ENCODE assay signal across 14 cellular contexts in genomic region chrX:115642304-115642703, GRCh38.
DNase-seq lines count a peak whose midpoint lies in the region; ATAC-seq, FAIRE-seq and TF ChIP-seq lines count a peak whose summit lies in the region.
"Had no signal": no experiment of that assay in that cellular context is flagged by ENCODE, and none has a peak within 500 bp of the region (broad histone marks: within the 10 kb centered on the region; RNA-seq: fewer than 3 reads in every experiment).

No MANE protein-coding gene starts in this region.

- TF ChIP-seq POLR2A in A549 (IDR thresholded peaks at IDR 0.05; ENCODE audit: low read length), result no peak

- H3K27ac ChIP-seq in A549 (peak overlapping the region; percentile 24 to 70; a peak in 1 of 6 replicates), HUES64 (ENCODE audit: low read depth, low read length) (peak overlapping the region; percentile 64; the same call in 1 of the 2 replicates)

- WGBS in A549 (ENCODE audit: missing lambda C conversion rate), result 92% methylated on average over 2 of the region's 2 CpGs
- 82% methylated on average over 2 of the region's 2 CpGs for WGBS in HUES64

- FAIRE-seq in A549 (lab: Jason Lieb, UNC), result no peak

- no peaks in the 10 kb centered on the region for H3K9me3 Mint-ChIP-seq in mesothelial cell of epicardium
- no peaks in the 10 kb centered on the region for H3K9me3 Mint-ChIP-seq in activated CD8-positive, alpha-beta T cell treated with anti-CD3 and anti-CD28 coated beads, Interleukin-2, amount 10 ng/mL, durations not matched to agents 7 days and 5 days (ENCODE audit: insufficient read depth)
- H3K9me3 Mint-ChIP-seq: activated B cell treated with CpG ODN at 0.5 μM for 24 hours; activated naive CD8-positive, alpha-beta T cell treated with anti-CD3 and anti-CD28 coated beads, Interleukin-2, amount 50 U/mL, for 24 hours had no signal

- peaks cover 5% of the 10 kb centered on the region; the same call in 2 of the 3 replicates for H3K4me1 ChIP-seq in A549
- peaks cover 17% of the 10 kb centered on the region for H3K4me1 ChIP-seq in HUES64 (ENCODE audit: insufficient read depth, low read length)

- H3K9me3 ChIP-seq in A549 (no peaks in the 10 kb centered on the region), HUES64 (ENCODE audit: insufficient read depth, low read depth, low read length) (no peaks in the 10 kb centered on the region)

- H3K9ac ChIP-seq in HUES64 (ENCODE audit: low read depth, low read length), result no peak overlapping the region

- POLR2A ChIA-PET in A549 (lab: Yijun Ruan, JAX), result no interaction called here
- POLR2A ChIA-PET in activated CD8-positive, alpha-beta T cell treated with anti-CD3 and anti-CD28 coated beads, Interleukin-2, amount 10 ng/mL, durations not matched to agents 7 days and 5 days (lab: Charles Lee), result no interaction called here

- H3K36me3 ChIP-seq in HUES64 (ENCODE audit: insufficient read depth, low read length), result peaks cover 66% of the 10 kb centered on the region

- CTCF ChIA-PET in A549 (lab: Yijun Ruan, JAX), result interaction anchor here (0.7 to 3.9 kb wide), 24 partner anchors 9 to 320 kb away, joined by 3 to 35 read pairs (median 4); no protein-coding TSS in a partner anchor
- CTCF ChIA-PET in activated CD8-positive, alpha-beta T cell treated with anti-CD3 and anti-CD28 coated beads, Interleukin-2, amount 10 ng/mL, durations not matched to agents 7 days and 5 days (lab: Charles Lee), result interaction anchor here (0.7 to 2.2 kb wide), 5 partner anchors 13 to 312 kb away, joined by 3 to 16 read pairs (median 3); no protein-coding TSS in a partner anchor

- peak overlapping the region; percentile 91 for H3K27ac Mint-ChIP-seq in mesothelial cell of epicardium
- H3K27ac Mint-ChIP-seq in activated CD8-positive, alpha-beta T cell treated with anti-CD3 and anti-CD28 coated beads, Interleukin-2, amount 10 ng/mL, durations not matched to agents 7 days and 5 days, result no peak overlapping the region
- H3K27ac Mint-ChIP-seq: activated B cell treated with CpG ODN at 0.5 μM for 24 hours; activated naive CD8-positive, alpha-beta T cell treated with anti-CD3 and anti-CD28 coated beads, Interleukin-2, amount 50 U/mL, for 24 hours had no signal

- H3K4me3 ChIP-seq in A549, result no peak overlapping the region
- no peak overlapping the region for H3K4me3 ChIP-seq in HUES64 (ENCODE audit: low read length)

- H3K4me2 ChIP-seq in A549, result peak overlapping the region; percentile 24; the same call in 1 of the 3 replicates

- no peak for TF ChIP-seq CTCF in A549 (IDR thresholded peaks at IDR 0.05)
- no peak for TF ChIP-seq CTCF in mesothelial cell of epicardium (IDR thresholded peaks at IDR 0.05; ENCODE audit: unreplicated experiment)

- ATAC-seq in A549, result peak; percentile 34 to 54; a peak in 4 of 6 replicates
- no peak for ATAC-seq in activated CD8-positive, alpha-beta T cell treated with anti-CD3 and anti-CD28 coated beads, Interleukin-2, amount 10 ng/mL, durations not matched to agents 7 days and 5 days
- ATAC-seq: activated naive CD8-positive, alpha-beta T cell treated with anti-CD3 and anti-CD28 coated beads, Interleukin-2, amount 50 U/mL, for 24 hours had no signal

- H3K36me3 Mint-ChIP-seq in mesothelial cell of epicardium, result peaks cover 46% of the 10 kb centered on the region
- H3K36me3 Mint-ChIP-seq in activated CD8-positive, alpha-beta T cell treated with anti-CD3 and anti-CD28 coated beads, Interleukin-2, amount 10 ng/mL, durations not matched to agents 7 days and 5 days (ENCODE audit: low read depth), result no peaks in the 10 kb centered on the region

- DNase-seq in A549 (ENCODE audit: low read depth in 1 of 2, low spot score in 1 of 2) (peak in 1 of 2 experiments; percentile 5), cerebellar cortex (ENCODE audit: low spot score) (peak; percentile 4), mesothelial cell of epicardium (ENCODE audit: low spot score in 2 of 2, unreplicated experiment in 2 of 2) (no peak), COLO668 (lab: John Stamatoyannopoulos, UW; ENCODE audit: unreplicated experiment) (no peak), NCI-H2196 treated with DMSO at 0.1 percent for 48 hours (lab: John Stamatoyannopoulos, UW; ENCODE audit: unreplicated experiment) (no peak), DMS 273 (lab: John Stamatoyannopoulos, UW; ENCODE audit: unreplicated experiment) (no peak)
- DNase-seq in activated CD8-positive, alpha-beta T cell treated with anti-CD3 and anti-CD28 coated beads, Interleukin-2, amount 10 ng/mL, durations not matched to agents 7 days and 5 days, result no peak
- DNase-seq: activated B cell treated with CpG ODN at 0.5 μM for 24 hours, H7, NCI-H1105, occipital lobe, SHP77 treated with DMSO at 0.1 percent for 48 hours had no signal

- no peaks in the 10 kb centered on the region for H3K27me3 ChIP-seq in HUES64 (ENCODE audit: insufficient read depth, low read length)

- no peak for TF ChIP-seq EP300 in A549 (IDR thresholded peaks at IDR 0.05)

- no peak overlapping the region for H3K4me3 Mint-ChIP-seq in mesothelial cell of epicardium
- no peak overlapping the region for H3K4me3 Mint-ChIP-seq in activated CD8-positive, alpha-beta T cell treated with anti-CD3 and anti-CD28 coated beads, Interleukin-2, amount 10 ng/mL, durations not matched to agents 7 days and 5 days
- H3K4me3 Mint-ChIP-seq: activated B cell treated with CpG ODN at 0.5 μM for 24 hours; activated naive CD8-positive, alpha-beta T cell treated with anti-CD3 and anti-CD28 coated beads, Interleukin-2, amount 50 U/mL, for 24 hours had no signal

- H3K4me1 Mint-ChIP-seq in mesothelial cell of epicardium, result peaks cover 20% of the 10 kb centered on the region
- no peaks in the 10 kb centered on the region for H3K4me1 Mint-ChIP-seq in activated CD8-positive, alpha-beta T cell treated with anti-CD3 and anti-CD28 coated beads, Interleukin-2, amount 10 ng/mL, durations not matched to agents 7 days and 5 days (ENCODE audit: low read depth)
- H3K4me1 Mint-ChIP-seq: activated B cell treated with CpG ODN at 0.5 μM for 24 hours; activated naive CD8-positive, alpha-beta T cell treated with anti-CD3 and anti-CD28 coated beads, Interleukin-2, amount 50 U/mL, for 24 hours had no signal

- TF ChIP-seq RAD21 in A549 (conservative IDR thresholded peaks at IDR 0.05 in 1 of 2, IDR thresholded peaks at IDR 0.05 in 1 of 2), result no peak

- H3K27me3 Mint-ChIP-seq in mesothelial cell of epicardium (ENCODE audit: low read depth), result no peaks in the 10 kb centered on the region
- H3K27me3 Mint-ChIP-seq in activated CD8-positive, alpha-beta T cell treated with anti-CD3 and anti-CD28 coated beads, Interleukin-2, amount 10 ng/mL, durations not matched to agents 7 days and 5 days (ENCODE audit: low read depth), result no peaks in the 10 kb centered on the region
- H3K27me3 Mint-ChIP-seq: activated B cell treated with CpG ODN at 0.5 μM for 24 hours; activated naive CD8-positive, alpha-beta T cell treated with anti-CD3 and anti-CD28 coated beads, Interleukin-2, amount 50 U/mL, for 24 hours had no signal

TF ChIP-seq in A549, 52 proteins besides CTCF, POLR2A, EP300 and RAD21:
- no peak for TF ChIP-seq MAFK (IDR thresholded peaks at IDR 0.05; ENCODE audit: partially characterized antibody)
- no peak for TF ChIP-seq ZC3H11A (IDR thresholded peaks at IDR 0.05)
- TF ChIP-seq CEBPB (IDR thresholded peaks at IDR 0.05), result no peak
